ENCODE assay signal across 21 cellular contexts in the genomic region with DNA sequence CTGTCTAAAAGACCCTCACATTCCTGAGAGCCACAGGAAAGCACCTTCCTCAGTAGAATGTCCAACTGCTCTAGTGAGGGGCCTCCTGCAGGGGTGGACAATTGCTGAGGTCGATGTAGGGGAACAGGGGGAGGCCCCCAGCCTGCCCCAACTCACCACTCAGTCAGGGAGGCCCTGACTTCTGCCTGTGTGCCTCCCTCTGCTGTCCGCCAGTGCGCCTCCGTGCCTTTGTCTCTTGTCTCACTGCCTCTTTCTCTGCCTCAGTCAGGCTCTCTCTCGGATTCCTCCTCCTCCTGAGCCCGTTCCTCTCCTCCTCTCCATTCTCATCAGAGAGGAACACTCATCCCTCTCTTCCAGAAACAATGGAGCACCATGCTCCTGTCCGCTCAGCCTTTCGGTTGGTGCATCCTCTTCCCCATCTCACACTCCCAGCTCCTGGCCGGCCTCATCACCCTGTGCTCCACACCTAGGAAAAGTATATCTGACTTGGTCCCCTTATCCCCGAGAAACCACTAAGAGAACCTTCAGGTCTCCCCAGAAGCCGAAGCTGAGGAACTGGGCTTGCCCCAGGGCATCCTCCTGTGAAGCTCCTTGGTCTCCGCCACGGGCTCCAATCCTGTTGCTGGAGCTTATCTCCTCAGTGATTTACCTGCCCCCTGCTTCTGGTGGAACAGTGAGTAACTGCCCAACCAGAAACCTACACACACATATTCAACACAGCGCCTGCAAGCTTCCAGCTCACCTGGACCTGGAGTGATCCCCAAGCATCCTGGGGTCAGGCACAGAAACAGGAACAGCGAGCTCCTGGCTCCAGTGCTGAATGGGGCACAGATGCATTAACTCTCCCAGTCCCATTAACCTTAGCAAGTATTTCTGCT. TPM values are rescaled to one million over a fixed set of nuclear protein-coding genes. Genes with fewer than 3 reads are reported as not detected.
DNase-seq lines count a peak whose midpoint lies in the region; ATAC-seq and TF ChIP-seq lines count a peak whose summit lies in the region.
"Had no signal": no experiment of that assay in that cellular context is flagged by ENCODE, and none has a peak within 500 bp of the region (broad histone marks: within the 10 kb centered on the region; RNA-seq: fewer than 3 reads in every experiment).

No MANE protein-coding gene starts in this region.

- DNase-seq in CD8-positive, alpha-beta T cell = no peak
- DNase-seq in caudate nucleus (lab: John Stamatoyannopoulos, UW) (peak in 14 of 61 donors; percentile 17 to 61 (median 38)), posterior cingulate gyrus (peak in 6 of 10 donors; percentile 50 to 90 (median 70)), H4 (ENCODE audit: low spot score) (no peak), RKO (ENCODE audit: low spot score) (no peak)
- no peak for DNase-seq in central memory CD4-positive, alpha-beta T cell
- DNase-seq: activated CD4-positive, CD25-positive, alpha-beta regulatory T cell treated with anti-CD3 and anti-CD28 coated beads, Interleukin-2, amount 50 U/mL, for 72 hours; body of pancreas; cortex of kidney; DMS 273 treated with DMSO at 0.1 percent for 48 hours; kidney; NCI-H1417; psoas muscle; stimulated activated CD4-positive, alpha-beta T cell treated with anti-CD3 and anti-CD28 coated beads, Interleukin-4, amount 100 ng/mL, for 4 hours had no signal

- peaks cover 16% of the 10 kb centered on the region for H3K4me1 Mint-ChIP-seq in CD8-positive, alpha-beta T cell (ENCODE audit: low read depth)

- H3K27ac ChIP-seq in CD8-positive, alpha-beta T cell (ENCODE audit: low read depth, low read length) = no peak overlapping the region
- H3K27ac ChIP-seq in caudate nucleus (ENCODE audit: low read depth, low read length) = peak overlapping the region; percentile 64
- peak overlapping the region; percentile 36 for H3K27ac ChIP-seq in layer of hippocampus (ENCODE audit: low read depth, low read length)
- H3K27ac ChIP-seq: body of pancreas, psoas muscle had no signal

- peaks cover 50% of the 10 kb centered on the region for H3K27me3 Mint-ChIP-seq in CD8-positive, alpha-beta T cell (ENCODE audit: low read depth)

- peak overlapping the region; percentile 67 for H3K4me3 Mint-ChIP-seq in CD8-positive, alpha-beta T cell

- CTCF ChIA-PET in CD8-positive, alpha-beta T cell (lab: Charles Lee) = no interaction called here

- no peak overlapping the region for H3K4me3 ChIP-seq in CD8-positive, alpha-beta T cell (ENCODE audit: low read depth, low read length)
- H3K4me3 ChIP-seq: body of pancreas, psoas muscle, smooth muscle cell had no signal

- H3K9me3 ChIP-seq in CD8-positive, alpha-beta T cell (ENCODE audit: low read length) = no peaks in the 10 kb centered on the region
- H3K9me3 ChIP-seq: body of pancreas, psoas muscle had no signal

- no peak for ATAC-seq in CD8-positive, alpha-beta T cell
- ATAC-seq in HG03469 (IDR thresholded peaks at IDR 0.05; ENCODE audit: unreplicated experiment) = no peak
- ATAC-seq: activated naive CD4-positive, alpha-beta T cell treated with anti-CD3 and anti-CD28 coated beads, Interleukin-2, amount 50 U/mL, for 72 hours; body of pancreas; psoas muscle had no signal

- POLR2A ChIA-PET in CD8-positive, alpha-beta T cell (lab: Charles Lee) = no interaction called here

- H3K4me1 ChIP-seq in CD8-positive, alpha-beta T cell (ENCODE audit: insufficient read depth, low read length) = peaks cover 22% of the 10 kb centered on the region
- H3K4me1 ChIP-seq: psoas muscle had no signal

- no peaks in the 10 kb centered on the region for H3K9me3 Mint-ChIP-seq in CD8-positive, alpha-beta T cell
- H3K9me3 Mint-ChIP-seq: activated naive CD4-positive, alpha-beta T cell treated with anti-CD3 and anti-CD28 coated beads, Interleukin-2, amount 50 U/mL, for 72 hours had no signal

- no peak overlapping the region for H3K27ac Mint-ChIP-seq in CD8-positive, alpha-beta T cell
- H3K27ac Mint-ChIP-seq: activated naive CD4-positive, alpha-beta T cell treated with anti-CD3 and anti-CD28 coated beads, Interleukin-2, amount 50 U/mL, for 72 hours had no signal

- no peaks in the 10 kb centered on the region for H3K36me3 ChIP-seq in CD8-positive, alpha-beta T cell (ENCODE audit: insufficient read depth, low read length)

- no peak for TF ChIP-seq CTCF in CD8-positive, alpha-beta T cell (IDR thresholded peaks at IDR 0.05)

- no peaks in the 10 kb centered on the region for H3K36me3 Mint-ChIP-seq in CD8-positive, alpha-beta T cell
- H3K36me3 Mint-ChIP-seq: activated naive CD4-positive, alpha-beta T cell treated with anti-CD3 and anti-CD28 coated beads, Interleukin-2, amount 50 U/mL, for 72 hours had no signal

- peaks cover 22% of the 10 kb centered on the region for H3K27me3 ChIP-seq in CD8-positive, alpha-beta T cell (ENCODE audit: insufficient read depth, low read length)
- no peaks in the 10 kb centered on the region for H3K27me3 ChIP-seq in layer of hippocampus (ENCODE audit: control insufficient read depth, insufficient read depth, low read length)
- H3K27me3 ChIP-seq: body of pancreas had no signal

- intact Hi-C loops in CD8-positive, alpha-beta T cell (cut with DNase I, micrococcal nuclease) = no loop called here
- intact Hi-C loops in posterior cingulate gyrus (cut with DNase I) = no loop called here

RNA-seq across cellular contexts. Expression of gene B3GAT1, which starts 2.3 kb away (rescaled TPM):
- total RNA-seq in CD8-positive, alpha-beta T cell = under 1 TPM; 0.30 to 0.42 TPM
- total RNA-seq in H4 (2014; rRNA removed; shearing (Covaris generic)) = 2.2 and 2.6 TPM in 2 replicates
- total RNA-seq: G401, lung microvascular endothelial cell, MCF 10A, smooth muscle cell had no signal

Comparison
In these comparisons a context has a peak if more than half of its experiments do, and no peak if none do; other contexts are left out.
1. DNase-seq: peak in posterior cingulate gyrus (6 of 10); none in CD8-positive, alpha-beta T cell (0 of 7), H4 (single experiment), RKO (single experiment) and central memory CD4-positive, alpha-beta T cell (single experiment).